8 cellular contexts compared by ENCODE assay signal in the genomic region with DNA sequence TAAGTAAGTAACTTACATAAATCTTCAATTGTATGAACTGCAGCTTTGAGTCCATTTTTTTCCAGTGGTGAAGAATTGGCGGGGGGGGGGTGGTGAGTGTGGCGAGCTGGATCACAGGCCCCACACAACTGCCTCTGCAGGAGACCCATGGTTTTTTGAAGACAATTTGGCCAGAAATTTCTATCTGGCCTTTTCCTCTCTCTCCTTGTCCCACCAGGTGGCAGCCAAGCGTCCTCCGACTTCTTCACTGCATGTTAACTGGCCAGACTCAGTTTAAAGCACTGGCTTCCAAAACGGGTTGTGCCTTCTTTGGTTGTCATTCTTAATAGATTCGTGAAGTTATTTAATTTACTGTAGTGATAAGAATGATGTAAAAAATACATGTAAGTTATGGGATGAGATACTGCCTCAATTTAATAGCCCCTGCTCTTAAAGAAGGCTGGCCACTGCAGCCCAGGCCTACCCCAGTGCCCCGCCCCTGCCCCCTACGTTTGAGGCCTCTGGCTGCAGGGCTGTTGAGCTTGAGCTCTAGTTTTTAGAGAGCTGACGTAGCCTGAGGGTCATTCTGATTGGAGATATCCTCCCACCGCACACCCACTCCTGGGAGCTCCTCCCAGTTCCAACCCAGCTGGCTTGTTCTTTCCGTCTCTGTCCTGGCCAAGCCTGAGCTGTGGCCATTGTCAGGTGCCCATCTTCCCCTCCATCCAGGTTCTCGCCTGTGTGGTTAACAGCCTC. TPM values are rescaled to one million over a fixed set of nuclear protein-coding genes. Genes with fewer than 3 reads are reported as not detected.
DNase-seq lines count a peak whose midpoint lies in the region; ATAC-seq and TF ChIP-seq lines count a peak whose summit lies in the region.

No MANE protein-coding gene starts in this region.

- DNase-seq in ELF-1 (ENCODE audit: low read depth, low spot score) (peak; percentile 88), LHCN-M2 (ENCODE audit: low read depth) (peak; percentile 35), body of pancreas (peak; percentile 50 to 68 (median 58)), left lung (no peak)
- no peak for DNase-seq in activated CD4-positive, alpha-beta T cell treated with anti-CD3 and anti-CD28 coated beads, Interleukin-2, amount 10 ng/mL, durations not matched to agents 7 days and 5 days
- no peak for DNase-seq in CD4-positive, alpha-beta T cell

- no peaks in the 10 kb centered on the region for H3K9me3 Mint-ChIP-seq in activated CD4-positive, alpha-beta T cell treated with anti-CD3 and anti-CD28 coated beads, Interleukin-2, amount 10 ng/mL, durations not matched to agents 7 days and 5 days
- H3K9me3 Mint-ChIP-seq in CD4-positive, alpha-beta T cell, result no peaks in the 10 kb centered on the region

- peak; percentile 59 for ATAC-seq in body of pancreas
- ATAC-seq in left lung, result peak; percentile 32
- no peak for ATAC-seq in GM21367 (IDR thresholded peaks at IDR 0.05; ENCODE audit: unreplicated experiment)
- ATAC-seq in CD4-positive, alpha-beta T cell (ENCODE audit: poor library complexity), result no peak
- no peak for ATAC-seq in HG02970 (IDR thresholded peaks at IDR 0.05; ENCODE audit: low FRiP score, unreplicated experiment)

- H3K4me1 ChIP-seq in body of pancreas, result peaks cover 25% of the 10 kb centered on the region
- H3K4me1 ChIP-seq in left lung, result no peaks in the 10 kb centered on the region

- H3K9me3 ChIP-seq in body of pancreas (no peaks in the 10 kb centered on the region), left lung (no peaks in the 10 kb centered on the region)
- H3K9me3 ChIP-seq in CD4-positive, alpha-beta T cell (ENCODE audit: control insufficient read depth, low read length), result no peaks in the 10 kb centered on the region

- intact Hi-C loops in body of pancreas (cut with DNase I), result loop anchor here (10.0 kb wide), 2 partner anchors 713 to 993 kb away; no protein-coding TSS in a partner anchor
- intact Hi-C loops in left lung (cut with DNase I), result no loop called here
- intact Hi-C loops in CD4-positive, alpha-beta T cell (cut with DNase I, micrococcal nuclease), result no loop called here

- 43 to 53% methylated on average over 12 of the region's 12 CpGs for WGBS in body of pancreas, 2 donors

- no peak for TF ChIP-seq POLR2A in body of pancreas (IDR thresholded peaks at IDR 0.05)

- H3K27me3 ChIP-seq in body of pancreas, result no peaks in the 10 kb centered on the region
- H3K27me3 ChIP-seq in left lung, result no peaks in the 10 kb centered on the region
- H3K27me3 ChIP-seq in CD4-positive, alpha-beta T cell (ENCODE audit: control insufficient read depth, insufficient read depth, low read length), result no peaks in the 10 kb centered on the region

- no peaks in the 10 kb centered on the region for H3K4me1 Mint-ChIP-seq in activated CD4-positive, alpha-beta T cell treated with anti-CD3 and anti-CD28 coated beads, Interleukin-2, amount 10 ng/mL, durations not matched to agents 7 days and 5 days
- no peaks in the 10 kb centered on the region for H3K4me1 Mint-ChIP-seq in CD4-positive, alpha-beta T cell (ENCODE audit: low read depth)

- CTCF ChIA-PET in activated CD4-positive, alpha-beta T cell treated with anti-CD3 and anti-CD28 coated beads, Interleukin-2, amount 10 ng/mL, durations not matched to agents 7 days and 5 days (lab: Charles Lee), result interaction anchor here (0.6 kb wide), 2 partner anchors 72 to 365 kb away, joined by 4 to 6 read pairs; no protein-coding TSS in a partner anchor
- CTCF ChIA-PET in CD4-positive, alpha-beta T cell (lab: Charles Lee), result no interaction called here

- peaks cover 0 to 15% of the 10 kb centered on the region in 2 donors for H3K36me3 ChIP-seq in body of pancreas (replicated peaks in 1 of 2; ENCODE audit: insufficient read depth in 1 of 2, low read depth in 2 of 2)
- H3K36me3 ChIP-seq in left lung, result peaks cover 0 to 84% of the 10 kb centered on the region in 2 donors

- H3K4me3 ChIP-seq in body of pancreas, result no peak overlapping the region
- H3K4me3 ChIP-seq in left lung, result no peak overlapping the region

- peak; percentile 24 to 55 (median 41) for TF ChIP-seq CTCF in body of pancreas (IDR thresholded peaks at IDR 0.05)
- TF ChIP-seq CTCF in left lung (IDR thresholded peaks at IDR 0.05), result peak in 1 of 2 donors; percentile 23
- TF ChIP-seq CTCF in CD4-positive, alpha-beta T cell (IDR thresholded peaks at IDR 0.05), result no peak

- H3K27ac Mint-ChIP-seq in activated CD4-positive, alpha-beta T cell treated with anti-CD3 and anti-CD28 coated beads, Interleukin-2, amount 10 ng/mL, durations not matched to agents 7 days and 5 days, result no peak overlapping the region
- no peak overlapping the region for H3K27ac Mint-ChIP-seq in CD4-positive, alpha-beta T cell

- H3K36me3 Mint-ChIP-seq in activated CD4-positive, alpha-beta T cell treated with anti-CD3 and anti-CD28 coated beads, Interleukin-2, amount 10 ng/mL, durations not matched to agents 7 days and 5 days (ENCODE audit: low read depth), result peaks cover 21% of the 10 kb centered on the region
- peaks cover 80% of the 10 kb centered on the region for H3K36me3 Mint-ChIP-seq in CD4-positive, alpha-beta T cell (ENCODE audit: low read depth)

- no peaks in the 10 kb centered on the region for H3K27me3 Mint-ChIP-seq in activated CD4-positive, alpha-beta T cell treated with anti-CD3 and anti-CD28 coated beads, Interleukin-2, amount 10 ng/mL, durations not matched to agents 7 days and 5 days
- no peaks in the 10 kb centered on the region for H3K27me3 Mint-ChIP-seq in CD4-positive, alpha-beta T cell

- H3K27ac ChIP-seq in body of pancreas, result peak overlapping the region in 3 of 4 donors; percentile 25 to 59 (median 27)
- H3K27ac ChIP-seq in left lung, result no peak overlapping the region
- H3K27ac ChIP-seq in CD4-positive, alpha-beta T cell (ENCODE audit: low read depth, low read length), result no peak overlapping the region

- POLR2A ChIA-PET in activated CD4-positive, alpha-beta T cell treated with anti-CD3 and anti-CD28 coated beads, Interleukin-2, amount 10 ng/mL, durations not matched to agents 7 days and 5 days (lab: Charles Lee), result no interaction called here
- POLR2A ChIA-PET in CD4-positive, alpha-beta T cell (lab: Charles Lee), result no interaction called here

- H3K4me3 Mint-ChIP-seq in activated CD4-positive, alpha-beta T cell treated with anti-CD3 and anti-CD28 coated beads, Interleukin-2, amount 10 ng/mL, durations not matched to agents 7 days and 5 days, result no peak overlapping the region
- no peak overlapping the region for H3K4me3 Mint-ChIP-seq in CD4-positive, alpha-beta T cell

RNA-seq across cellular contexts. Expression of a gene that starts 36.4 kb away (rescaled TPM):
- total RNA-seq in LHCN-M2 (2014; rRNA removed) (16.6 and 18.7 TPM in 2 replicates), body of pancreas (10 to 100 TPM; 24.4 to 48.5 TPM), left lung (10 to 100 TPM; 43.6 to 47.6 TPM)
- 5.9 TPM for polyA plus RNA-seq in LHCN-M2 (2012)
- 10 to 100 TPM; 25.4 to 29.7 TPM for total RNA-seq in activated CD4-positive, alpha-beta T cell treated with anti-CD3 and anti-CD28 coated beads, Interleukin-2, amount 10 ng/mL, durations not matched to agents 7 days and 5 days
- 10 to 100 TPM; 20.3 to 23.1 TPM for total RNA-seq in CD4-positive, alpha-beta T cell

Comparison
In these comparisons a context has a peak if more than half of its experiments do, and no peak if none do; other contexts are left out.
1. DNase-seq: peak in ELF-1 (single experiment), LHCN-M2 (single experiment) and body of pancreas (4 of 4); none in left lung (0 of 2), activated CD4-positive, alpha-beta T cell treated with anti-CD3 and anti-CD28 coated beads, Interleukin-2, amount 10 ng/mL, durations not matched to agents 7 days and 5 days (single experiment) and CD4-positive, alpha-beta T cell (0 of 10).
2. ATAC-seq: peak in body of pancreas (single experiment) and left lung (single experiment); none in GM21367 (single experiment), CD4-positive, alpha-beta T cell (single experiment) and HG02970 (single experiment).
3. H3K27ac ChIP-seq: peak in body of pancreas (3 of 4); none in left lung (0 of 2) and CD4-positive, alpha-beta T cell (single experiment).